ENCODE assay signal across 8 cellular contexts in genomic region chr15:52045795-52046298, GRCh38. TPM values are rescaled to one million over a fixed set of nuclear protein-coding genes. Genes with fewer than 3 reads are reported as not detected.
DNase-seq lines count a peak whose midpoint lies in the region; ATAC-seq and TF ChIP-seq lines count a peak whose summit lies in the region.
"Not testable (repeated sequence)": the region's sequence is repeated elsewhere in the genome, so short reads cannot be mapped to it uniquely, and the experiment has no call there.

No MANE protein-coding gene starts in this region.

- DNase-seq in CD4-positive, CD25-positive, alpha-beta regulatory T cell = peak; percentile 20 to 80 (median 80)
- not testable (repeated sequence) for DNase-seq in GM23338 (ENCODE audit: low spot score); activated B cell treated with CpG ODN at 0.5 μM for 24 hours; chondrocyte (ENCODE audit: low spot score)
- DNase-seq in NCI-H2227 treated with DMSO at 0.1 percent for 48 hours (lab: John Stamatoyannopoulos, UW) (peak; percentile 11), memory B cell (ENCODE audit: low spot score in 2 of 2) (peak in 1 of 2 donors; percentile 23)

- peak overlapping the region; percentile 83 for H3K4me3 ChIP-seq in CD4-positive, CD25-positive, alpha-beta regulatory T cell (ENCODE audit: low read depth, low read length)
- not testable (repeated sequence) for H3K4me3 ChIP-seq in GM23338

- H3K9me2 ChIP-seq in GM23338 (ENCODE audit: insufficient read depth) = not testable (repeated sequence)

- ATAC-seq in CD4-positive, CD25-positive, alpha-beta regulatory T cell (ENCODE audit: low read depth in 2 of 2) = peak; percentile 81 to 91
- ATAC-seq in GM23338; stimulated activated memory B cell treated with anti-CD40 and anti-IgM and Interleukin-4, amounts not matched to agents 10 μg/mL and 1 μg/mL and 100 μg/mL, for 72 hours: not testable (repeated sequence)
- peak; percentile 18 for ATAC-seq in activated B cell treated with CpG ODN at 0.5 μM for 24 hours (ENCODE audit: low read depth)
- peak; percentile 63 for ATAC-seq in activated T-helper 17 cell treated with anti-CD3 and anti-CD28 coated beads, Interleukin-2, amount 50 U/mL, for 72 hours (replicated peaks)
- ATAC-seq in memory B cell (ENCODE audit: low read depth) = peak; percentile 84

- not testable (repeated sequence) for H3K27me3 ChIP-seq in CD4-positive, CD25-positive, alpha-beta regulatory T cell (ENCODE audit: control insufficient read depth, insufficient read depth, low read length); GM23338 (ENCODE audit: insufficient read depth)

- H3F3A ChIP-seq in GM23338 (replicated peaks; ENCODE audit: low read depth) = not testable (repeated sequence)

- H3K4me1 Mint-ChIP-seq in CD4-positive, CD25-positive, alpha-beta regulatory T cell = peaks cover 37 to 63% (median 54%) of the 10 kb centered on the region in 4 donors
- peaks cover 33% of the 10 kb centered on the region for H3K4me1 Mint-ChIP-seq in GM23338
- H3K4me1 Mint-ChIP-seq in activated B cell treated with CpG ODN at 0.5 μM for 24 hours = peaks cover 21% of the 10 kb centered on the region
- peaks cover 34% of the 10 kb centered on the region for H3K4me1 Mint-ChIP-seq in activated T-helper 17 cell treated with anti-CD3 and anti-CD28 coated beads, Interleukin-2, amount 50 U/mL, for 72 hours
- H3K4me1 Mint-ChIP-seq in chondrocyte (ENCODE audit: low read depth) = peaks cover 48% of the 10 kb centered on the region
- peaks cover 25% of the 10 kb centered on the region for H3K4me1 Mint-ChIP-seq in memory B cell
- H3K4me1 Mint-ChIP-seq in stimulated activated memory B cell treated with anti-CD40 and anti-IgM and Interleukin-4, amounts not matched to agents 10 μg/mL and 1 μg/mL and 100 μg/mL, for 72 hours = peaks cover 36% of the 10 kb centered on the region

- H3K36me3 ChIP-seq in CD4-positive, CD25-positive, alpha-beta regulatory T cell (ENCODE audit: control insufficient read depth, insufficient read depth, low read length) = not testable (repeated sequence)
- peaks cover 12% of the 10 kb centered on the region; the same call in 1 of the 2 replicates for H3K36me3 ChIP-seq in GM23338 (ENCODE audit: insufficient read depth)

- peak overlapping the region; percentile 82 to 97 (median 90) for H3K27ac Mint-ChIP-seq in CD4-positive, CD25-positive, alpha-beta regulatory T cell
- H3K27ac Mint-ChIP-seq in GM23338; chondrocyte (ENCODE audit: unreplicated experiment): not testable (repeated sequence)
- H3K27ac Mint-ChIP-seq in activated B cell treated with CpG ODN at 0.5 μM for 24 hours = peak overlapping the region; percentile 57
- peak overlapping the region; percentile 86 for H3K27ac Mint-ChIP-seq in activated T-helper 17 cell treated with anti-CD3 and anti-CD28 coated beads, Interleukin-2, amount 50 U/mL, for 72 hours
- peak overlapping the region; percentile 90 for H3K27ac Mint-ChIP-seq in memory B cell
- H3K27ac Mint-ChIP-seq in stimulated activated memory B cell treated with anti-CD40 and anti-IgM and Interleukin-4, amounts not matched to agents 10 μg/mL and 1 μg/mL and 100 μg/mL, for 72 hours = peak overlapping the region; percentile 78

- H3K9me3 Mint-ChIP-seq in CD4-positive, CD25-positive, alpha-beta regulatory T cell; GM23338; activated B cell treated with CpG ODN at 0.5 μM for 24 hours; activated T-helper 17 cell treated with anti-CD3 and anti-CD28 coated beads, Interleukin-2, amount 50 U/mL, for 72 hours; chondrocyte (ENCODE audit: low read depth); memory B cell; stimulated activated memory B cell treated with anti-CD40 and anti-IgM and Interleukin-4, amounts not matched to agents 10 μg/mL and 1 μg/mL and 100 μg/mL, for 72 hours: not testable (repeated sequence)

- CTCF ChIA-PET in activated B cell treated with CpG ODN at 0.5 μM for 24 hours (lab: Charles Lee) = interaction anchor here (0.6 to 1.0 kb wide), 2 partner anchors 10 to 416 kb away, joined by 3 read pairs; no protein-coding TSS in a partner anchor

- peaks cover 41% of the 10 kb centered on the region for H4K20me1 ChIP-seq in GM23338 (replicated peaks; ENCODE audit: insufficient read depth)

- not testable (repeated sequence) for H2AFZ ChIP-seq in GM23338

- POLR2A ChIA-PET in activated B cell treated with CpG ODN at 0.5 μM for 24 hours (lab: Charles Lee) = interaction anchor here (0.9 kb wide), 1 partner anchor 134 kb away, joined by 3 read pairs; no protein-coding TSS in a partner anchor

- intact Hi-C loops in activated B cell treated with CpG ODN at 0.5 μM for 24 hours (cut with micrococcal nuclease) = loop anchor here (1.0 kb wide), 1 partner anchor 64 kb away; no protein-coding TSS in a partner anchor

- H3K27ac ChIP-seq in CD4-positive, CD25-positive, alpha-beta regulatory T cell (ENCODE audit: insufficient read depth, low read length, poor library complexity, severe bottlenecking) = peak overlapping the region; percentile 80
- not testable (repeated sequence) for H3K27ac ChIP-seq in GM23338 (ENCODE audit: low read depth)

- not testable (repeated sequence) for H3K9me3 ChIP-seq in CD4-positive, CD25-positive, alpha-beta regulatory T cell (ENCODE audit: control insufficient read depth in 2 of 2, low read length in 2 of 2)

- H3K4me3 Mint-ChIP-seq in CD4-positive, CD25-positive, alpha-beta regulatory T cell = peak overlapping the region; percentile 48 to 84 (median 74)
- not testable (repeated sequence) for H3K4me3 Mint-ChIP-seq in GM23338; chondrocyte (ENCODE audit: unreplicated experiment)
- H3K4me3 Mint-ChIP-seq in activated B cell treated with CpG ODN at 0.5 μM for 24 hours (peak overlapping the region; percentile 64), memory B cell (peak overlapping the region; percentile 75)
- peak overlapping the region; percentile 69 for H3K4me3 Mint-ChIP-seq in activated T-helper 17 cell treated with anti-CD3 and anti-CD28 coated beads, Interleukin-2, amount 50 U/mL, for 72 hours
- peak overlapping the region; percentile 19 for H3K4me3 Mint-ChIP-seq in stimulated activated memory B cell treated with anti-CD40 and anti-IgM and Interleukin-4, amounts not matched to agents 10 μg/mL and 1 μg/mL and 100 μg/mL, for 72 hours

- H3K27me3 Mint-ChIP-seq in CD4-positive, CD25-positive, alpha-beta regulatory T cell; GM23338 (ENCODE audit: insufficient read depth, low read depth, poor library complexity); activated B cell treated with CpG ODN at 0.5 μM for 24 hours; activated T-helper 17 cell treated with anti-CD3 and anti-CD28 coated beads, Interleukin-2, amount 50 U/mL, for 72 hours; chondrocyte (ENCODE audit: low read depth); memory B cell; stimulated activated memory B cell treated with anti-CD40 and anti-IgM and Interleukin-4, amounts not matched to agents 10 μg/mL and 1 μg/mL and 100 μg/mL, for 72 hours: not testable (repeated sequence)

- H3K79me2 ChIP-seq in GM23338 (replicated peaks; ENCODE audit: insufficient read depth) = peaks cover 85% of the 10 kb centered on the region

- peaks cover 23% of the 10 kb centered on the region for H3K4me1 ChIP-seq in CD4-positive, CD25-positive, alpha-beta regulatory T cell (ENCODE audit: control insufficient read depth, insufficient read depth, low read length, poor library complexity, severe bottlenecking)
- H3K4me1 ChIP-seq in GM23338 (ENCODE audit: insufficient read depth) = peaks cover 21% of the 10 kb centered on the region

- H3K4me2 ChIP-seq in GM23338 = peak overlapping the region; percentile 18; the same call in 1 of the 2 replicates

- peaks cover 32% of the 10 kb centered on the region for H3K36me3 Mint-ChIP-seq in CD4-positive, CD25-positive, alpha-beta regulatory T cell
- H3K36me3 Mint-ChIP-seq in GM23338 (ENCODE audit: low read depth) (peaks cover 37% of the 10 kb centered on the region), activated B cell treated with CpG ODN at 0.5 μM for 24 hours (ENCODE audit: low read depth) (peaks cover 28% of the 10 kb centered on the region), chondrocyte (ENCODE audit: low read depth) (peaks cover 16% of the 10 kb centered on the region), memory B cell (peaks cover 17% of the 10 kb centered on the region)
- H3K36me3 Mint-ChIP-seq in activated T-helper 17 cell treated with anti-CD3 and anti-CD28 coated beads, Interleukin-2, amount 50 U/mL, for 72 hours (ENCODE audit: low read depth) = peaks cover 64% of the 10 kb centered on the region
- H3K36me3 Mint-ChIP-seq in stimulated activated memory B cell treated with anti-CD40 and anti-IgM and Interleukin-4, amounts not matched to agents 10 μg/mL and 1 μg/mL and 100 μg/mL, for 72 hours = peaks cover 33% of the 10 kb centered on the region

- TF ChIP-seq CTCF in GM23338 (conservative IDR thresholded peaks at IDR 0.05; ENCODE audit: low read depth in 2 of 2) (peak in 1 of 2 experiments; percentile 26; a peak in 1 of 4 replicates), chondrocyte (IDR thresholded peaks at IDR 0.05) (peak; percentile 55)
- not testable (repeated sequence) for TF ChIP-seq CTCF in activated B cell treated with CpG ODN at 0.5 μM for 24 hours (IDR thresholded peaks at IDR 0.05)

RNA-seq across cellular contexts. Expression of gene MAPK6, which starts 26.8 kb away (rescaled TPM):
- 49.4 TPM for total RNA-seq in CD4-positive, CD25-positive, alpha-beta regulatory T cell
- 10 to 100 TPM in 2 of 4 donors, 1 to 10 TPM in 2; 8.2 to 15.9 (median 10.4) TPM for polyA plus RNA-seq in CD4-positive, CD25-positive, alpha-beta regulatory T cell
- total RNA-seq in GM23338 (2014; rRNA removed; shearing (Covaris generic)) = 92.3 and 94.9 TPM in 2 replicates
- polyA plus RNA-seq in GM23338 (2016; fragmentation: Nextera tagmentation; extraction: Ambion mirVana) = 40.9 and 43.5 TPM in 2 replicates
- total RNA-seq in activated B cell treated with CpG ODN at 0.5 μM for 24 hours (16.1 and 16.2 TPM in 2 replicates), chondrocyte (45.2 to 60.1 TPM (median 59.0 TPM) in 3 replicates)
- total RNA-seq in activated T-helper 17 cell treated with anti-CD3 and anti-CD28 coated beads, Interleukin-2, amount 50 U/mL, for 72 hours = 10 to 100 TPM; 36.5 to 62.3 TPM
